8 cellular contexts compared by ENCODE assay signal in the genomic region with DNA sequence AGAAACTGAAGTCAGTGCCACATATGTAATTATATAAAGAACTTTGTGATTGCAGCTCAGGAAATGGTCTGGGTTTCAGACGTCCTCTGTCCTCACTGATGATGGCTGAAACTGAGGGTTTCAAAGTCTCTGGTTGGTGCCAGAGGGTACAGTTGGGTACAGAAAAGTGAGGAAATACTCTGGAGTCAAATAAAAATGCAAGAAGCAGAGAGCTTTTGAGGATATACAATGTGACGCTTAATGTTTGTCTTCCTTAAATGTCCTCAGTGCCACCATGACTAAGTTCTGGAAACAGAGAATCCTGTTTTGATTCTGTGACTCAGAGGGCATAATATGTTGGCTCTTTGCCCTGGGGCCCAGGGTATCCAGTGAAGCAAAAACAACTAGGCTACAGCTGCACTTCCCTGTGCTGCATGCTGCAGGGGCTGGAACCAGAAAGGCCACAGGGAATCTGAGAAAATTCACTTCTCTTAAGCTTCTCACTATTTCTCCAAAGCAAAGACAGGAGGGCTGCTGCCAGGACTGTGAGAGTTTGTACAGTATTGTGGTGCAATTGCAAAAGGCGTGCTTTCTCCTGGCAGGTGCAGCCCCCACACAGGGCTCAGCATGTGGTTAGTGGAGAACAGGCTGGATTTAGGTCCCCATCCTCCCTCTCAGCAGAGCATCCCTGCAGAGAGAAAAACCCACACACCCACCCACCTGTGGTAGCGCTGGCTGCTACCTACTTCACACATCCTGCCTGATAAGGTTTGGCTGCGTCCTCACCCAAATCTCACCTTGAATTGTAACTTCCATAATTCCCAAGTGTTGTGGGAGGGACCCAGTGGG.
DNase-seq lines count a peak whose midpoint lies in the region; ATAC-seq, FAIRE-seq and TF ChIP-seq lines count a peak whose summit lies in the region.

No MANE protein-coding gene starts in this region.

- H3K27ac Mint-ChIP-seq in activated CD8-positive, alpha-beta T cell treated with anti-CD3 and anti-CD28 coated beads for 36 hours: no peak overlapping the region
- no peak overlapping the region for H3K27ac Mint-ChIP-seq in activated CD8-positive, alpha-beta T cell treated with anti-CD3 and anti-CD28 coated beads, Interleukin-2, amount 10 ng/mL, durations not matched to agents 7 days and 5 days

- no peaks in the 10 kb centered on the region for H3K36me3 ChIP-seq in small intestine (ENCODE audit: control insufficient read depth in 2 of 2, insufficient read depth in 2 of 2, low read length in 2 of 2)

- no peaks in the 10 kb centered on the region for H3K27me3 ChIP-seq in small intestine (ENCODE audit: control insufficient read depth in 2 of 2, insufficient read depth in 2 of 2, low read length in 2 of 2)

- POLR2A ChIA-PET in activated CD8-positive, alpha-beta T cell treated with anti-CD3 and anti-CD28 coated beads for 36 hours (lab: Charles Lee): interaction anchor here (1.9 kb wide), 1 partner anchor 9 kb away, joined by 4 read pairs; no protein-coding TSS in a partner anchor
- POLR2A ChIA-PET in activated CD8-positive, alpha-beta T cell treated with anti-CD3 and anti-CD28 coated beads, Interleukin-2, amount 10 ng/mL, durations not matched to agents 7 days and 5 days (lab: Charles Lee): no interaction called here

- CTCF ChIA-PET in activated CD8-positive, alpha-beta T cell treated with anti-CD3 and anti-CD28 coated beads for 36 hours (lab: Charles Lee): no interaction called here
- CTCF ChIA-PET in activated CD8-positive, alpha-beta T cell treated with anti-CD3 and anti-CD28 coated beads, Interleukin-2, amount 10 ng/mL, durations not matched to agents 7 days and 5 days (lab: Charles Lee): interaction anchor here (1.1 kb wide), 1 partner anchor 194 kb away, joined by 3 read pairs; no protein-coding TSS in a partner anchor

- peaks cover 1% of the 10 kb centered on the region for H3K9me3 Mint-ChIP-seq in activated CD8-positive, alpha-beta T cell treated with anti-CD3 and anti-CD28 coated beads for 36 hours
- no peaks in the 10 kb centered on the region for H3K9me3 Mint-ChIP-seq in activated CD8-positive, alpha-beta T cell treated with anti-CD3 and anti-CD28 coated beads, Interleukin-2, amount 10 ng/mL, durations not matched to agents 7 days and 5 days (ENCODE audit: insufficient read depth)

- DNase-seq in activated CD8-positive, alpha-beta T cell treated with anti-CD3 and anti-CD28 coated beads for 36 hours: peak; percentile 40
- DNase-seq in activated CD8-positive, alpha-beta T cell treated with anti-CD3 and anti-CD28 coated beads, Interleukin-2, amount 10 ng/mL, durations not matched to agents 7 days and 5 days: no peak
- DNase-seq in SHP77 (lab: John Stamatoyannopoulos, UW) (peak; percentile 77 to 80), foreskin melanocyte (peak; percentile 81), small intestine (peak; percentile 35), posterior vena cava (ENCODE audit: low spot score) (no peak)
- DNase-seq in activated CD8-positive, alpha-beta memory T cell treated with anti-CD3 and anti-CD28 coated beads, Interleukin-2, amount 50 U/mL, for 48 hours: no peak

- no peak overlapping the region for H3K4me3 ChIP-seq in small intestine (ENCODE audit: low read depth in 1 of 2, low read length in 2 of 2)

- H3K36me3 Mint-ChIP-seq in activated CD8-positive, alpha-beta T cell treated with anti-CD3 and anti-CD28 coated beads for 36 hours (ENCODE audit: low read depth): peaks cover 2% of the 10 kb centered on the region
- no peaks in the 10 kb centered on the region for H3K36me3 Mint-ChIP-seq in activated CD8-positive, alpha-beta T cell treated with anti-CD3 and anti-CD28 coated beads, Interleukin-2, amount 10 ng/mL, durations not matched to agents 7 days and 5 days (ENCODE audit: low read depth)

- peaks cover 9% of the 10 kb centered on the region for H3K27me3 Mint-ChIP-seq in activated CD8-positive, alpha-beta T cell treated with anti-CD3 and anti-CD28 coated beads for 36 hours
- H3K27me3 Mint-ChIP-seq in activated CD8-positive, alpha-beta T cell treated with anti-CD3 and anti-CD28 coated beads, Interleukin-2, amount 10 ng/mL, durations not matched to agents 7 days and 5 days (ENCODE audit: low read depth): peaks cover 5% of the 10 kb centered on the region

- H3K9me3 ChIP-seq in small intestine (ENCODE audit: control insufficient read depth, low read depth): no peaks in the 10 kb centered on the region

- TF ChIP-seq CTCF in activated CD8-positive, alpha-beta T cell treated with anti-CD3 and anti-CD28 coated beads for 36 hours (IDR thresholded peaks at IDR 0.05): no peak

- peaks cover 12% of the 10 kb centered on the region for H3K4me1 Mint-ChIP-seq in activated CD8-positive, alpha-beta T cell treated with anti-CD3 and anti-CD28 coated beads for 36 hours (ENCODE audit: low read depth)
- H3K4me1 Mint-ChIP-seq in activated CD8-positive, alpha-beta T cell treated with anti-CD3 and anti-CD28 coated beads, Interleukin-2, amount 10 ng/mL, durations not matched to agents 7 days and 5 days (ENCODE audit: low read depth): no peaks in the 10 kb centered on the region

- H3K27ac ChIP-seq in small intestine (ENCODE audit: low read depth in 1 of 2, low read length in 1 of 2): peak overlapping the region in 1 of 2 donors; percentile 24

- 50 to 66% (median 57%) methylated on average over 5 of the region's 5 CpGs for WGBS in small intestine, 3 donors

- no peaks in the 10 kb centered on the region for H3K4me1 ChIP-seq in small intestine (ENCODE audit: control insufficient read depth in 2 of 2, insufficient read depth in 1 of 2, low read depth in 1 of 2, low read length in 1 of 2)

- ATAC-seq in activated CD8-positive, alpha-beta T cell treated with anti-CD3 and anti-CD28 coated beads for 36 hours: peak; percentile 53
- no peak for ATAC-seq in activated CD8-positive, alpha-beta T cell treated with anti-CD3 and anti-CD28 coated beads, Interleukin-2, amount 10 ng/mL, durations not matched to agents 7 days and 5 days
- no peak for ATAC-seq in HG02588 (IDR thresholded peaks at IDR 0.05; ENCODE audit: unreplicated experiment)

- no peak for FAIRE-seq in small intestine (lab: Jason Lieb, UNC)

- intact Hi-C loops in activated CD8-positive, alpha-beta T cell treated with anti-CD3 and anti-CD28 coated beads for 36 hours (cut with micrococcal nuclease): no loop called here
- intact Hi-C loops in posterior vena cava (cut with DNase I): no loop called here

- H3K4me3 Mint-ChIP-seq in activated CD8-positive, alpha-beta T cell treated with anti-CD3 and anti-CD28 coated beads for 36 hours: no peak overlapping the region
- no peak overlapping the region for H3K4me3 Mint-ChIP-seq in activated CD8-positive, alpha-beta T cell treated with anti-CD3 and anti-CD28 coated beads, Interleukin-2, amount 10 ng/mL, durations not matched to agents 7 days and 5 days

Comparison
In these comparisons a context has a peak if more than half of its experiments do, and no peak if none do; other contexts are left out.
1. DNase-seq: peak in activated CD8-positive, alpha-beta T cell treated with anti-CD3 and anti-CD28 coated beads for 36 hours (single experiment), SHP77 (2 of 2), foreskin melanocyte (single experiment) and small intestine (single experiment); none in activated CD8-positive, alpha-beta T cell treated with anti-CD3 and anti-CD28 coated beads, Interleukin-2, amount 10 ng/mL, durations not matched to agents 7 days and 5 days (single experiment), activated CD8-positive, alpha-beta memory T cell treated with anti-CD3 and anti-CD28 coated beads, Interleukin-2, amount 50 U/mL, for 48 hours (single experiment) and posterior vena cava (single experiment).